ENCODE assay signal across 8 cellular contexts in the genomic region with DNA sequence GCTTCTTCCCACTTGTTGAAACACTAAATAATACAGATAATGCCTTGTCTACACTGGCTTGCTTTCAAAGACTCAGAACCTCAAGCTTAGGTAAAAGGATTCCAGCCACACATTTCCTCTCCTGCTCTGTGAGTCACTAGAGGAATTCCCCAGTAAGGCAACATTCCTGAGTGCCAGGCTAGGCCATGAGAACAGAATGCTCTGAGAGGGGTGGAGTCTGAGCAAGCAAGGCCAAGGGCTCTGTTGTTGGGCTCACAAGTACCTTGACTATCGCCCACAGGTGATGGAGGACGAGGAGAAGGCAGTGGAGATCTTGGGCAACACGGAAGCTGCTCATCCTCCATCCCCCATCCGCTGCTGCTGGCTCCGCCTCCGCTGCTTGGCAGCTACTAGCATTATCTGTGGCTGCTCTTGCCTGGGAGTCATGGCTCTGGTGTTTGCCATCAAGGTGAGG. TPM values are rescaled to one million over a fixed set of nuclear protein-coding genes. Genes with fewer than 3 reads are reported as not detected.
DNase-seq lines count a peak whose midpoint lies in the region; ATAC-seq, FAIRE-seq and TF ChIP-seq lines count a peak whose summit lies in the region.

No MANE protein-coding gene starts in this region.

- no peak for ATAC-seq in HG02763 (IDR thresholded peaks at IDR 0.05; ENCODE audit: unreplicated experiment)
- no peak for ATAC-seq in GM18907 (IDR thresholded peaks at IDR 0.05; ENCODE audit: unreplicated experiment)
- no peak for ATAC-seq in T-cell (replicated peaks in 1 of 4)

- no peaks in the 10 kb centered on the region for H3K9me3 ChIP-seq in SK-N-SH

- peaks cover 11 to 21% of the 10 kb centered on the region in 2 experiments; a peak in 3 of 4 replicates for H3K4me1 ChIP-seq in SK-N-SH (ENCODE audit: control insufficient read depth in 1 of 2, insufficient read depth in 2 of 2, low read depth in 1 of 2, low read length in 1 of 2)

- TF ChIP-seq POLR2A in H54 (IDR thresholded peaks at IDR 0.05; ENCODE audit: low read depth, low read length) = no peak

- WGBS in SK-N-SH (ENCODE audit: low lambda C conversion rate) = 82% methylated on average over 6 of the region's 6 CpGs

- H3K4me3 ChIP-seq in SK-N-SH (ENCODE audit: low read depth in 2 of 2, low read length in 1 of 2) (no peak overlapping the region), skin epidermis (peak overlapping the region; percentile 7 to 32 (median 15))

- peaks cover 14 to 53% of the 10 kb centered on the region in 2 experiments for H3K36me3 ChIP-seq in SK-N-SH (replicated peaks in 1 of 2; ENCODE audit: control insufficient read depth in 1 of 2, insufficient read depth in 2 of 2, low read length in 1 of 2)

- TF ChIP-seq CTCF in SK-N-SH (IDR thresholded peaks at IDR 0.05) = no peak

- peaks cover 9 to 26% (median 14%) of the 10 kb centered on the region in 3 donors for H3K4me1 Mint-ChIP-seq in T-cell

- no peaks in the 10 kb centered on the region for H3K79me2 ChIP-seq in SK-N-SH (ENCODE audit: insufficient read depth)

- H3F3A ChIP-seq in SK-N-SH (replicated peaks; ENCODE audit: insufficient read depth) = peaks cover 32% of the 10 kb centered on the region

- H3K27ac ChIP-seq in SK-N-SH (ENCODE audit: low read depth in 2 of 2, low read length in 1 of 2) = peak overlapping the region; percentile 7 to 87
- H3K27ac ChIP-seq in skin epidermis = peak overlapping the region in 19 of 21 experiments; percentile 1 to 85 (median 71)

- POLR2A ChIA-PET in SK-N-SH (lab: Yijun Ruan, JAX) (no interaction called here), T-cell (lab: Charles Lee) (no interaction called here)

- no peaks in the 10 kb centered on the region for H3K9me2 ChIP-seq in SK-N-SH

- no peaks in the 10 kb centered on the region for H3K27me3 Mint-ChIP-seq in T-cell

- H3K27me3 ChIP-seq in SK-N-SH (ENCODE audit: insufficient read depth) = no peaks in the 10 kb centered on the region

- no peak overlapping the region for H3K4me3 Mint-ChIP-seq in T-cell

- H3K27ac Mint-ChIP-seq in T-cell = no peak overlapping the region

- CTCF ChIA-PET in SK-N-SH (lab: Yijun Ruan, JAX) (no interaction called here), T-cell (lab: Charles Lee) (interaction anchor here in 1 of 2 donors (0.5 kb wide), 1 partner anchor 102 kb away, joined by 3 read pairs; no protein-coding TSS in a partner anchor)

- H3K9ac ChIP-seq in SK-N-SH = peak overlapping the region; percentile 48

- peak overlapping the region; percentile 53 for H3K4me2 ChIP-seq in SK-N-SH

- peak; percentile 91 for FAIRE-seq in H54 (lab: Jason Lieb, UNC)

- DNase-seq in H54 (ENCODE audit: insufficient read length, low spot score) (peak; percentile 86), SK-N-SH (no peak), glomerular endothelial cell (ENCODE audit: extremely low read depth, low read depth, low spot score) (peak; percentile 78), cerebellum (ENCODE audit: low spot score) (no peak), T-cell (no peak)

- H2AFZ ChIP-seq in SK-N-SH (ENCODE audit: low read depth) = no peak overlapping the region

- no peaks in the 10 kb centered on the region for H3K9me3 Mint-ChIP-seq in T-cell

- peaks cover 40% of the 10 kb centered on the region for H3K36me3 Mint-ChIP-seq in T-cell

- TF ChIP-seq RAD21 in SK-N-SH (IDR thresholded peaks at IDR 0.05; ENCODE audit: low read length) = no peak

- TF ChIP-seq EP300 in SK-N-SH (IDR thresholded peaks at IDR 0.05; ENCODE audit: borderline replicate concordance in 1 of 2, low read depth in 1 of 2, low read length in 1 of 2) = no peak

- H4K20me1 ChIP-seq in SK-N-SH (ENCODE audit: insufficient read depth) = 0 out of 2 replicates have a peak, but pooled peaks cover 7% of the 10 kb centered on the region

TF ChIP-seq in SK-N-SH, 30 proteins besides CTCF, POLR2A, EP300 and RAD21:
- peak; percentile 66 for TF ChIP-seq FOSL2 (IDR thresholded peaks at IDR 0.05; ENCODE audit: borderline replicate concordance, low read depth)
- no peak for TF ChIP-seq RXRA (IDR thresholded peaks at IDR 0.05; ENCODE audit: borderline replicate concordance, low read depth)
- no peak for TF ChIP-seq RFX5 (IDR thresholded peaks at IDR 0.05; ENCODE audit: low read length)
- no peak for TF ChIP-seq FOXJ3 (CRISPR knock-in tag; IDR thresholded peaks at IDR 0.05)
- TF ChIP-seq TAF1 (IDR thresholded peaks at IDR 0.05; ENCODE audit: borderline replicate concordance, low read depth, low read length) = no peak
- TF ChIP-seq TEAD4 (IDR thresholded peaks at IDR 0.05; ENCODE audit: borderline replicate concordance, insufficient read depth) = peak; percentile 65; the same call in 1 of the 2 replicates
- peak; percentile 54 for TF ChIP-seq JUND (IDR thresholded peaks at IDR 0.05)
- no peak for TF ChIP-seq MXI1 (IDR thresholded peaks at IDR 0.05; ENCODE audit: low read depth, low read length)
- TF ChIP-seq MEF2A (IDR thresholded peaks at IDR 0.05; ENCODE audit: borderline replicate concordance, low read depth) = no peak

RNA-seq across cellular contexts. Expression of gene PHKG2, which starts 6.7 kb away (rescaled TPM):
- polyA plus RNA-seq in SK-N-SH (2012; rRNA removed) = 45.8 and 54.2 TPM in 2 replicates
- 17.3 and 21.5 TPM in 2 replicates for polyA plus RNA-seq in SK-N-SH (2012; cell fraction: cytosol; rRNA removed)
- polyA plus RNA-seq in SK-N-SH (2012; cell fraction: nucleus; rRNA removed) = 194 and 207 TPM in 2 replicates
- total RNA-seq in glomerular endothelial cell = 17.6 and 25.3 TPM in 2 replicates
- 11.2 TPM for total RNA-seq in cerebellum
- 10 to 100 TPM; 36.4 to 57.8 (median 48.9) TPM for total RNA-seq in T-cell

RNA-seq across cellular contexts. Expression of gene CFAP119, which starts 20.4 kb away (rescaled TPM):
- polyA plus RNA-seq in SK-N-SH (2012; rRNA removed) = 28.4 and 36.5 TPM in 2 replicates
- 7.2 and 10.3 TPM in 2 replicates for polyA plus RNA-seq in SK-N-SH (2012; cell fraction: cytosol; rRNA removed)
- polyA plus RNA-seq in SK-N-SH (2012; cell fraction: nucleus; rRNA removed) = 230 and 287 TPM in 2 replicates
- total RNA-seq in glomerular endothelial cell = 2.0 and 6.5 TPM in 2 replicates
- 5.2 TPM for total RNA-seq in cerebellum
- total RNA-seq in T-cell = 1 to 10 TPM; 1.3 to 3.1 (median 2.7) TPM

RNA-seq across cellular contexts. Expression of gene RNF40, which starts 20.6 kb away (rescaled TPM):
- 49.8 and 57.3 TPM in 2 replicates for polyA plus RNA-seq in SK-N-SH (2012; rRNA removed)
- 28.3 and 31.2 TPM in 2 replicates for polyA plus RNA-seq in SK-N-SH (2012; cell fraction: cytosol; rRNA removed)
- 87.3 and 103 TPM in 2 replicates for polyA plus RNA-seq in SK-N-SH (2012; cell fraction: nucleus; rRNA removed)
- total RNA-seq in glomerular endothelial cell = 100.0 and 115 TPM in 2 replicates
- total RNA-seq in cerebellum = 71.0 TPM
- 100 to 1,000 TPM in 1 of 5 donors, 10 to 100 TPM in 4; 55.7 to 106 (median 95.9) TPM for total RNA-seq in T-cell

RNA-seq across cellular contexts. Expression of gene SRCAP, which starts 42.5 kb away (rescaled TPM):
- polyA plus RNA-seq in SK-N-SH (2012; rRNA removed) = 3.7 and 5.6 TPM in 2 replicates
- polyA plus RNA-seq in SK-N-SH (2012; cell fraction: cytosol; rRNA removed) = 2.1 and 4.3 TPM in 2 replicates
- 8.1 and 12.8 TPM in 2 replicates for polyA plus RNA-seq in SK-N-SH (2012; cell fraction: nucleus; rRNA removed)
- 19.8 and 49.5 TPM in 2 replicates for total RNA-seq in glomerular endothelial cell
- total RNA-seq in cerebellum = 33.2 TPM
- 100 to 1,000 TPM in 3 of 5 donors, 10 to 100 TPM in 2; 82.8 to 124 (median 114) TPM for total RNA-seq in T-cell

RNA-seq across cellular contexts. Expression of gene ZNF629, which starts 45.5 kb away (rescaled TPM):
- polyA plus RNA-seq in SK-N-SH (2012; rRNA removed) = 4.7 and 5.1 TPM in 2 replicates
- polyA plus RNA-seq in SK-N-SH (2012; cell fraction: cytosol; rRNA removed) = 3.3 and 4.3 TPM in 2 replicates
- 9.0 TPM in 2 replicates for polyA plus RNA-seq in SK-N-SH (2012; cell fraction: nucleus; rRNA removed)
- total RNA-seq in glomerular endothelial cell (12.1 and 17.5 TPM in 2 replicates), cerebellum (13.2 TPM), T-cell (1 to 10 TPM; 2.4 to 7.6 (median 4.4) TPM)

Comparison
In these comparisons a context has a peak if more than half of its experiments do, and no peak if none do; other contexts are left out.
1. DNase-seq: peak in H54 (single experiment) and glomerular endothelial cell (single experiment); none in SK-N-SH (single experiment), cerebellum (single experiment) and T-cell (0 of 34).
2. H3K4me3 ChIP-seq: peak in skin epidermis (7 of 7); none in SK-N-SH (0 of 2).